Comparison of ENCODE assay signal across 8 cellular contexts in genomic region chr22:20418211-20418788, GRCh38. TPM values are rescaled to one million over a fixed set of nuclear protein-coding genes. Genes with fewer than 3 reads are reported as not detected.
DNase-seq lines count a peak whose midpoint lies in the region; ATAC-seq lines count a peak whose summit lies in the region.

No MANE protein-coding gene starts in this region.

- H3K9me3 Mint-ChIP-seq in activated CD4-positive, alpha-beta T cell treated with anti-CD3 and anti-CD28 coated beads for 36 hours (ENCODE audit: low read depth): no peaks in the 10 kb centered on the region

- no peaks in the 10 kb centered on the region for H3K36me3 Mint-ChIP-seq in activated CD4-positive, alpha-beta T cell treated with anti-CD3 and anti-CD28 coated beads for 36 hours (ENCODE audit: low read depth)

- no peak overlapping the region for H3K27ac Mint-ChIP-seq in activated CD4-positive, alpha-beta T cell treated with anti-CD3 and anti-CD28 coated beads for 36 hours

- CTCF ChIA-PET in activated CD4-positive, alpha-beta T cell treated with anti-CD3 and anti-CD28 coated beads for 36 hours (lab: Charles Lee): interaction anchor here (0.5 to 3.1 kb wide), 25 partner anchors 10 to 381 kb away, joined by 3 to 44 read pairs (median 5); partner anchors contain the start of gene MED15

- H3K4me3 Mint-ChIP-seq in activated CD4-positive, alpha-beta T cell treated with anti-CD3 and anti-CD28 coated beads for 36 hours: no peak overlapping the region

- H3K27me3 Mint-ChIP-seq in activated CD4-positive, alpha-beta T cell treated with anti-CD3 and anti-CD28 coated beads for 36 hours: no peaks in the 10 kb centered on the region

- DNase-seq in activated gamma-delta T cell treated with Interleukin-2 at 50 U/mL for 16 hours (peak; percentile 72), activated gamma-delta T cell (lab: John Stamatoyannopoulos, UW) (no peak), NCI-H345 (lab: John Stamatoyannopoulos, UW) (peak; percentile 57), left colon (peak; percentile 63 to 78)
- DNase-seq in activated CD4-positive, alpha-beta T cell treated with anti-CD3 and anti-CD28 coated beads for 36 hours: peak; percentile 82
- DNase-seq in stimulated activated CD4-positive, alpha-beta T cell treated with anti-CD3 and anti-CD28 coated beads, Interleukin-1b, Interleukin-23, amount 100 ng/mL, for 24 hours (ENCODE audit: low read depth in 4 of 4, low spot score in 1 of 4): peak in 3 of 4 experiments; percentile 51 to 59 (median 54)

- H3K27ac ChIP-seq in cingulate gyrus (ENCODE audit: low read depth, low read length): peak overlapping the region; percentile 72

- no peaks in the 10 kb centered on the region for H3K4me1 Mint-ChIP-seq in activated CD4-positive, alpha-beta T cell treated with anti-CD3 and anti-CD28 coated beads for 36 hours

- POLR2A ChIA-PET in activated CD4-positive, alpha-beta T cell treated with anti-CD3 and anti-CD28 coated beads for 36 hours (lab: Charles Lee): interaction anchor here (1.1 kb wide), 1 partner anchor 95 kb away, joined by 3 read pairs; no protein-coding TSS in a partner anchor

- peak; percentile 71 for ATAC-seq in activated CD4-positive, alpha-beta T cell treated with anti-CD3 and anti-CD28 coated beads for 36 hours
- ATAC-seq in left colon (peak; percentile 80), HG03045 (IDR thresholded peaks at IDR 0.05; ENCODE audit: unreplicated experiment) (no peak)

- intact Hi-C loops in activated CD4-positive, alpha-beta T cell treated with anti-CD3 and anti-CD28 coated beads for 36 hours (cut with DNase I, micrococcal nuclease): loop anchor here (1.0 to 5.0 kb wide), 6 partner anchors 38 to 324 kb away; no protein-coding TSS in a partner anchor
- intact Hi-C loops in left colon (cut with DNase I, micrococcal nuclease): no loop called here

RNA-seq across cellular contexts. Expression of gene SCARF2, which starts 19.3 kb away (rescaled TPM):
- total RNA-seq in activated CD4-positive, alpha-beta T cell treated with anti-CD3 and anti-CD28 coated beads for 36 hours: under 1 TPM; 0.39 to 0.46 TPM
- 1 to 10 TPM; 1.8 to 3.2 TPM for total RNA-seq in left colon

RNA-seq across cellular contexts. Expression of gene ZNF74, which starts 24.3 kb away (rescaled TPM):
- total RNA-seq in activated CD4-positive, alpha-beta T cell treated with anti-CD3 and anti-CD28 coated beads for 36 hours: 10 to 100 TPM in 1 of 2 experiments, 1 to 10 TPM in 1; 6.5 to 10.3 TPM
- total RNA-seq in left colon: 1 to 10 TPM; 5.5 to 7.2 TPM

Comparison
In these comparisons a context has a peak if more than half of its experiments do, and no peak if none do; other contexts are left out.
1. intact Hi-C loops: an anchor here in activated CD4-positive, alpha-beta T cell treated with anti-CD3 and anti-CD28 coated beads for 36 hours (1.0 to 5.0 kb wide); none called in left colon.